23 cellular contexts compared by ENCODE assay signal in the genomic region with DNA sequence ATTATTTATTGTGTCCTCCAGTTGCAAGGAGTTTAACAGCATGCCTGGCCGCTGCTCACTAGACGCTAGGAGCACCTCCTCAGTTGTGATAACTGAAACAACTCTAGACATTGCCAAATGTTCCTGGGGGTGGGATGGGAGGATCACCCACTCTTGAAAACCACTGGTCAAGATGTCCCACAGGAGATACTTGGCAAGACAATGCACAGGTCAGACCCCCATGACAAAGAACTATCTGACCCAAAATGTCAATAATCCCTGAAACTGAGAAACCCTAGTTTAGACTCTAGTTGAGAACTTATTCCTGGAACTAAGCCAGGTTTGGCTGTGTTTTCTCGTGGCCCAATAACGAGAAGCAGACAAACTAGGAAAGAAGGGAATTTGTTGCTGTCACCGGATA. TPM values are rescaled to one million over a fixed set of nuclear protein-coding genes. Genes with fewer than 3 reads are reported as not detected.
"Had no signal": no experiment of that assay in that cellular context is flagged by ENCODE, and none has a peak within 500 bp of the region (broad histone marks: within the 10 kb centered on the region; RNA-seq: fewer than 3 reads in every experiment).

No MANE protein-coding gene starts in this region.

- H3K9me3 ChIP-seq: left lung, neutrophil, right atrium auricular region, right lobe of liver, upper lobe of right lung had no signal

- H3K36me3 ChIP-seq: left lung, neutrophil, right atrium auricular region, right lobe of liver, upper lobe of right lung had no signal

- DNase-seq: head of caudate nucleus; hypothalamus; immature natural killer cell; kidney; left colon; left lung; occipital lobe; right lobe of liver; stimulated activated CD4-positive, alpha-beta T cell treated with anti-CD3 and anti-CD28 coated beads, Interleukin-1b, Interleukin-23, amount 100 ng/mL, for 48 hours; stimulated activated CD4-positive, alpha-beta T cell treated with anti-CD3 and anti-CD28 coated beads, Interleukin-2, amount 100 ng/mL, for 48 hours; stimulated activated CD4-positive, alpha-beta T cell treated with anti-CD3 and anti-CD28 coated beads, Interleukin-4, amount 100 ng/mL, for 4 hours; stimulated activated CD8-positive, alpha-beta memory T cell treated with anti-CD3 and anti-CD28 coated beads, Interleukin-4, amount 100 ng/mL, for 48 hours; stimulated activated naive CD4-positive, alpha-beta T cell treated with Interleukin-2 at 50 U/mL for 16 hours; stimulated activated naive CD8-positive, alpha-beta T cell treated with anti-CD3 and anti-CD28 coated beads, Interleukin-15, amount 100 ng/mL, for 72 hours; substantia nigra; trophoblast cell; upper lobe of right lung had no signal

- H3K4me1 ChIP-seq: left lung, right atrium auricular region, upper lobe of right lung had no signal

- H3K27me3 ChIP-seq: right atrium auricular region, right lobe of liver had no signal

- H3K27ac ChIP-seq: left lung, neutrophil, right atrium auricular region, upper lobe of right lung had no signal

- H3K4me2 ChIP-seq: smooth muscle cell had no signal

- H3K4me3 ChIP-seq: left lung, lung, right atrium auricular region, right lobe of liver, smooth muscle cell, upper lobe of right lung had no signal

RNA-seq across cellular contexts. Expression of gene PRRT1, which starts 12.1 kb away (rescaled TPM):
- total RNA-seq: renal cortical epithelial cell, skeletal muscle tissue, smooth muscle cell had no signal
- polyA plus RNA-seq: immature natural killer cell had no signal

RNA-seq across cellular contexts. Expression of gene EGFL8, which starts 24.8 kb away (rescaled TPM):
- polyA plus RNA-seq: immature natural killer cell had no signal
